ENCODE assay signal across 22 cellular contexts in genomic region chr1:9059944-9060744, GRCh38. TPM values are rescaled to one million over a fixed set of nuclear protein-coding genes. Genes with fewer than 3 reads are reported as not detected.
DNase-seq lines count a peak whose midpoint lies in the region; ATAC-seq, FAIRE-seq and TF ChIP-seq lines count a peak whose summit lies in the region.
"Had no signal": no experiment of that assay in that cellular context is flagged by ENCODE, and none has a peak within 500 bp of the region (broad histone marks: within the 10 kb centered on the region; RNA-seq: fewer than 3 reads in every experiment).

No MANE protein-coding gene starts in this region.

- 91 to 100% (median 91%) methylated on average over 4 of the region's 4 CpGs for WGBS in psoas muscle, 3 donors

- TF ChIP-seq CTCF in HL-60 (IDR thresholded peaks at IDR 0.05; ENCODE audit: insufficient read depth, low read length) (no peak), bronchial epithelial cell (IDR thresholded peaks at IDR 0.05; ENCODE audit: insufficient read depth, low read length, severe bottlenecking) (no peak), psoas muscle (IDR thresholded peaks at IDR 0.05) (no peak)

- H3K27ac ChIP-seq in HL-60 (replicated peaks) (peak overlapping the region; percentile 28; the same call in 1 of the 2 replicates), psoas muscle (peak overlapping the region; percentile 66)

- H3K4me1 ChIP-seq in psoas muscle = peaks cover 40% of the 10 kb centered on the region

- intact Hi-C loops in psoas muscle (cut with DNase I) = no loop called here

- ATAC-seq in psoas muscle (no peak), GM19452 (IDR thresholded peaks at IDR 0.05; ENCODE audit: unreplicated experiment) (no peak)
- ATAC-seq: CD8-positive, alpha-beta T cell; Panc1; T-cell had no signal

- no peaks in the 10 kb centered on the region for H3K9me3 ChIP-seq in psoas muscle
- H3K9me3 ChIP-seq: SK-N-SH had no signal

- DNase-seq in GM12891 (ENCODE audit: insufficient read length, low spot score) (no peak), HL-60 (ENCODE audit: low read depth in 1 of 2, low spot score in 1 of 2) (no peak), bronchial epithelial cell (ENCODE audit: low read depth) (no peak), psoas muscle (no peak), NCI-H2029 treated with DMSO at 0.1 percent for 48 hours (lab: John Stamatoyannopoulos, UW) (no peak), KG1 (lab: John Stamatoyannopoulos, UW) (no peak)
- DNase-seq: CD8-positive, alpha-beta T cell; DMS79 treated with DMSO at 0.1 percent for 48 hours; GOT3; NCI-H1417 treated with DMSO at 0.1 percent for 48 hours; NCI-H2081 treated with DMSO at 0.1 percent for 48 hours; NCI-H510A; NCI-H774; SK-N-SH; T-cell had no signal

- H3K36me3 ChIP-seq in bronchial epithelial cell (ENCODE audit: control insufficient read depth, insufficient read depth, low read length) (no peaks in the 10 kb centered on the region), psoas muscle (ENCODE audit: insufficient read depth in 1 of 2, low read depth in 1 of 2) (peaks cover 0 to 3% of the 10 kb centered on the region in 2 donors)

- H3K27me3 ChIP-seq in HL-60 (ENCODE audit: insufficient read depth, poor library complexity, severe bottlenecking) = no peaks in the 10 kb centered on the region
- no peaks in the 10 kb centered on the region for H3K27me3 ChIP-seq in bronchial epithelial cell (ENCODE audit: control insufficient read depth, insufficient read depth, low read length)
- no peaks in the 10 kb centered on the region for H3K27me3 ChIP-seq in psoas muscle (ENCODE audit: insufficient read depth in 3 of 3, low read length in 2 of 3)

- no peak overlapping the region for H3K4me3 ChIP-seq in HL-60 (replicated peaks; ENCODE audit: insufficient read depth, low read length)
- no peak overlapping the region for H3K4me3 ChIP-seq in bronchial epithelial cell (ENCODE audit: low read depth, low read length)
- no peak overlapping the region for H3K4me3 ChIP-seq in psoas muscle

- no peak for TF ChIP-seq POLR2A in GM12891 (IDR thresholded peaks at IDR 0.05; ENCODE audit: low read depth, low read length)

- FAIRE-seq in GM12891 (lab: Jason Lieb, UNC) (peak; percentile 96), bronchial epithelial cell (lab: Jason Lieb, UNC) (peak; percentile 98)
- FAIRE-seq: D721Med, G401.6 had no signal

TF ChIP-seq in GM12891, 5 proteins besides CTCF, POLR2A, EP300 and RAD21:
- TF ChIP-seq PAX5 (IDR thresholded peaks at IDR 0.05; ENCODE audit: insufficient read depth, low read length, severe bottlenecking) = no peak
- peak; percentile 57 for TF ChIP-seq POLR2AphosphoS5 (IDR thresholded peaks at IDR 0.05; ENCODE audit: low read depth, low read length)

RNA-seq across cellular contexts. Expression of gene SLC2A5, which starts 9.3 kb away (rescaled TPM):
- polyA plus RNA-seq in GM12891 (2012; ENCODE audit: low read depth, missing spikeins) = 67.7 TPM
- total RNA-seq in bronchial epithelial cell (under 0.01 and 0.26 TPM in 2 replicates), psoas muscle (10 to 100 TPM; 12.8 to 97.9 (median 55.5) TPM)
- 10 to 100 TPM; 13.2 to 36.8 (median 31.7) TPM for polyA plus RNA-seq in psoas muscle
- total RNA-seq: CD8-positive, alpha-beta T cell had no signal

RNA-seq across cellular contexts. Expression of gene SLC2A7, which starts 33.9 kb away (rescaled TPM):
- polyA plus RNA-seq in GM12891 (2012; ENCODE audit: low read depth, missing spikeins) = not detected
- total RNA-seq in bronchial epithelial cell (not detected in 2 replicates), psoas muscle (not detected)
- polyA plus RNA-seq in psoas muscle = not detected
- total RNA-seq: CD8-positive, alpha-beta T cell; T-cell had no signal
- polyA plus RNA-seq: AG04450, BJ, IgD-negative memory B cell, SK-N-SH had no signal

Comparison
In these comparisons a context has a peak if more than half of its experiments do, and no peak if none do; other contexts are left out.
1. RNA of gene SLC2A5, which starts 9.3 kb away (total RNA-seq): 12.8 to 97.9 TPM in psoas muscle; under 0.01 to 0.26 TPM in bronchial epithelial cell; every median in the first group is over 10 times any median in the second.